Comparison of ENCODE assay signal across 25 cellular contexts in genomic region chr1:154000420-154000819, GRCh38.
"Had no signal": no experiment of that assay in that cellular context is flagged by ENCODE, and none has a peak within 500 bp of the region (broad histone marks: within the 10 kb centered on the region; RNA-seq: fewer than 3 reads in every experiment).

No MANE protein-coding gene starts in this region.

- H3K9me3 Mint-ChIP-seq: activated CD4-positive, alpha-beta memory T cell treated with anti-CD3 and anti-CD28 coated beads for 36 hours; activated CD4-positive, alpha-beta T cell treated with anti-CD3 and anti-CD28 coated beads, Interleukin-2, amount 10 ng/mL, durations not matched to agents 7 days and 5 days; activated naive CD8-positive, alpha-beta T cell treated with anti-CD3 and anti-CD28 coated beads, Interleukin-2, amount 50 U/mL, for 24 hours; activated T-cell treated with anti-CD3 and anti-CD28 coated beads, Interleukin-2, amount 50 U/mL, for 4 hours had no signal

- H3K36me3 ChIP-seq: brain microvascular endothelial cell, cardiac muscle cell had no signal

- H3K27ac Mint-ChIP-seq: activated CD4-positive, alpha-beta memory T cell treated with anti-CD3 and anti-CD28 coated beads for 36 hours; activated CD4-positive, alpha-beta T cell treated with anti-CD3 and anti-CD28 coated beads, Interleukin-2, amount 10 ng/mL, durations not matched to agents 7 days and 5 days; activated naive CD4-positive, alpha-beta T cell treated with anti-CD3 and anti-CD28 coated beads, Interleukin-2, amount 50 U/mL, for 72 hours; activated naive CD8-positive, alpha-beta T cell treated with anti-CD3 and anti-CD28 coated beads, Interleukin-2, amount 50 U/mL, for 24 hours had no signal

- H3K9ac ChIP-seq: KMS-11 had no signal

- H3K4me1 Mint-ChIP-seq: activated CD4-positive, alpha-beta T cell treated with anti-CD3 and anti-CD28 coated beads, Interleukin-2, amount 10 ng/mL, durations not matched to agents 7 days and 5 days; activated naive CD8-positive, alpha-beta T cell treated with anti-CD3 and anti-CD28 coated beads, Interleukin-2, amount 50 U/mL, for 24 hours had no signal

- H3K27me3 ChIP-seq: brain microvascular endothelial cell, cardiac muscle cell, MG63 had no signal

- FAIRE-seq: astrocyte had no signal

- DNase-seq: activated CD4-positive, alpha-beta memory T cell treated with anti-CD3 and anti-CD28 coated beads for 36 hours; activated CD4-positive, alpha-beta T cell treated with anti-CD3 and anti-CD28 coated beads, Interleukin-2, amount 10 ng/mL, durations not matched to agents 7 days and 5 days; activated CD4-positive, CD25-positive, alpha-beta regulatory T cell; activated CD8-positive, alpha-beta memory T cell treated with anti-CD3 and anti-CD28 coated beads for 24 hours; activated effector memory CD4-positive, alpha-beta T cell treated with anti-CD3 and anti-CD28 coated beads, Interleukin-2, amount 50 U/mL, for 16 hours; activated naive CD4-positive, alpha-beta T cell treated with Interleukin-2 at 50 U/mL for 16 hours; activated naive CD8-positive, alpha-beta T cell treated with anti-CD3 and anti-CD28 coated beads, Interleukin-2, amount 50 U/mL, for 24 hours; activated T-cell treated with anti-CD3 and anti-CD28 coated beads, Interleukin-2, amount 50 U/mL, for 4 hours; amygdala; brain microvascular endothelial cell; MG63; NCI-H1105; NCI-H1436; NCI-H1694 treated with DMSO at 0.1 percent for 48 hours; NCI-H2081; NCI-H446; NCI-H524; SIG-M5; T-helper 1 cell had no signal

- H3K27ac ChIP-seq: brain microvascular endothelial cell, KMS-11, SK-N-MC, VCaP had no signal

- ATAC-seq: activated naive CD8-positive, alpha-beta T cell treated with anti-CD3 and anti-CD28 coated beads, Interleukin-2, amount 50 U/mL, for 24 hours; activated T-cell treated with anti-CD3 and anti-CD28 coated beads, Interleukin-2, amount 50 U/mL, for 4 hours had no signal

- H3K27me3 Mint-ChIP-seq: activated CD4-positive, alpha-beta memory T cell treated with anti-CD3 and anti-CD28 coated beads for 36 hours; activated CD4-positive, alpha-beta T cell treated with anti-CD3 and anti-CD28 coated beads, Interleukin-2, amount 10 ng/mL, durations not matched to agents 7 days and 5 days; activated naive CD8-positive, alpha-beta T cell treated with anti-CD3 and anti-CD28 coated beads, Interleukin-2, amount 50 U/mL, for 24 hours had no signal

- H3K4me3 Mint-ChIP-seq: activated CD4-positive, alpha-beta memory T cell treated with anti-CD3 and anti-CD28 coated beads for 36 hours; activated CD4-positive, alpha-beta T cell treated with anti-CD3 and anti-CD28 coated beads, Interleukin-2, amount 10 ng/mL, durations not matched to agents 7 days and 5 days; activated naive CD8-positive, alpha-beta T cell treated with anti-CD3 and anti-CD28 coated beads, Interleukin-2, amount 50 U/mL, for 24 hours; activated T-cell treated with anti-CD3 and anti-CD28 coated beads, Interleukin-2, amount 50 U/mL, for 4 hours had no signal

- H3K9me3 ChIP-seq: MG63 had no signal

- H3K4me3 ChIP-seq: cardiac muscle cell, MG63, SK-N-MC had no signal

- H3K4me2 ChIP-seq: KMS-11 had no signal
